ENCODE assay signal across 11 cellular contexts in genomic region chr1:56377407-56377806, GRCh38.
"Had no signal": no experiment of that assay in that cellular context is flagged by ENCODE, and none has a peak within 500 bp of the region (broad histone marks: within the 10 kb centered on the region; RNA-seq: fewer than 3 reads in every experiment).

No MANE protein-coding gene starts in this region.

- DNase-seq: activated naive CD4-positive, alpha-beta T cell treated with anti-CD3 and anti-CD28 coated beads, Interleukin-2, amount 50 U/mL, for 16 hours; body of pancreas; erythroblast; kidney glomerular epithelial cell; naive thymus-derived CD4-positive, alpha-beta T cell; stimulated activated CD4-positive, alpha-beta T cell treated with anti-CD3 and anti-CD28 coated beads, Interleukin-2, amount 100 ng/mL, for 24 hours; stimulated activated naive CD4-positive, alpha-beta T cell; testis had no signal

- H3K9me3 Mint-ChIP-seq: endodermal cell had no signal

- H2AFZ ChIP-seq: parathyroid adenoma had no signal

- H3K36me3 Mint-ChIP-seq: naive thymus-derived CD4-positive, alpha-beta T cell had no signal

- H3K9ac ChIP-seq: parathyroid adenoma had no signal

- H3K4me1 Mint-ChIP-seq: naive thymus-derived CD4-positive, alpha-beta T cell had no signal

- H3K79me2 ChIP-seq: parathyroid adenoma had no signal

- H3K4me3 Mint-ChIP-seq: endodermal cell; naive thymus-derived CD4-positive, alpha-beta T cell had no signal

- H3K4me1 ChIP-seq: foreskin keratinocyte had no signal

- ATAC-seq: body of pancreas; naive thymus-derived CD4-positive, alpha-beta T cell had no signal

- H3K27ac ChIP-seq: body of pancreas, foreskin keratinocyte, parathyroid adenoma, testis had no signal

- H3K27ac Mint-ChIP-seq: naive thymus-derived CD4-positive, alpha-beta T cell had no signal

- H3K4me3 ChIP-seq: body of pancreas, testis had no signal

- H3K9me3 ChIP-seq: body of pancreas, testis had no signal

- H3K27me3 ChIP-seq: body of pancreas, foreskin keratinocyte, testis had no signal
